Comparison of ENCODE assay signal across 7 cellular contexts in genomic region chr22:26577081-26577480, GRCh38. TPM values are rescaled to one million over a fixed set of nuclear protein-coding genes. Genes with fewer than 3 reads are reported as not detected.
"Had no signal": no experiment of that assay in that cellular context is flagged by ENCODE, and none has a peak within 500 bp of the region (broad histone marks: within the 10 kb centered on the region; RNA-seq: fewer than 3 reads in every experiment).

No MANE protein-coding gene starts in this region.

- H3K4me2 ChIP-seq: GM23338 had no signal

- ATAC-seq: GM23338, K562 had no signal

- H3K4me3 ChIP-seq: GM23338, K562 had no signal

- DNase-seq: H9, HCEC 1CT, IMR-90, KG1 had no signal

RNA-seq across cellular contexts. Expression of gene CRYBB1, which starts 40.7 kb away (rescaled TPM):
- total RNA-seq: HT-29, IMR-90 had no signal
- polyA plus RNA-seq: IMR-90 had no signal

RNA-seq across cellular contexts. Expression of gene CRYBA4, which starts 44.7 kb away (rescaled TPM):
- total RNA-seq: GM23338, HT-29, IMR-90 had no signal
- polyA plus RNA-seq: IMR-90 had no signal
